ENCODE assay signal across 26 cellular contexts in genomic region chr3:107561980-107562379, GRCh38. TPM values are rescaled to one million over a fixed set of nuclear protein-coding genes. Genes with fewer than 3 reads are reported as not detected.
DNase-seq lines count a peak whose midpoint lies in the region; ATAC-seq and TF ChIP-seq lines count a peak whose summit lies in the region.
"Had no signal": no experiment of that assay in that cellular context is flagged by ENCODE, and none has a peak within 500 bp of the region (broad histone marks: within the 10 kb centered on the region; RNA-seq: fewer than 3 reads in every experiment).

No MANE protein-coding gene starts in this region.

- H3K4me1 ChIP-seq in HEK293 (ENCODE audit: control insufficient read depth, insufficient read depth, low read length) (peaks cover 2% of the 10 kb centered on the region; the same call in 1 of the 2 replicates), HAP-1 (peaks cover 9% of the 10 kb centered on the region), left ventricle myocardium inferior (peaks cover 6% of the 10 kb centered on the region)
- H3K4me1 ChIP-seq: left lung had no signal

- no peak overlapping the region for H3K27ac ChIP-seq in HEK293 (ENCODE audit: extremely low read depth, low read depth, low read length)
- no peak overlapping the region for H3K27ac ChIP-seq in left ventricle myocardium inferior (replicated peaks)
- H3K27ac ChIP-seq: body of pancreas, left lung, neutrophil, testis had no signal

- H3K36me3 ChIP-seq in HEK293 (ENCODE audit: control insufficient read depth in 2 of 2, insufficient read depth in 1 of 2, low read length in 2 of 2) (no peaks in the 10 kb centered on the region; a peak in 1 of 3 replicates), HAP-1 (replicated peaks) (no peaks in the 10 kb centered on the region), left ventricle myocardium inferior (no peaks in the 10 kb centered on the region)
- H3K36me3 ChIP-seq: left lung had no signal

- H3K4me3 ChIP-seq in AG10803 (ENCODE audit: low read length) (no peak overlapping the region), HEK293 (ENCODE audit: low read depth, low read length) (no peak overlapping the region), HAP-1 (no peak overlapping the region), left ventricle myocardium inferior (no peak overlapping the region)
- H3K4me3 ChIP-seq: body of pancreas, dorsolateral prefrontal cortex, left lung, testis had no signal

- H3K9me3 ChIP-seq in HEK293 (ENCODE audit: control insufficient read depth, insufficient read depth, low read depth, low read length) (no peaks in the 10 kb centered on the region), HAP-1 (no peaks in the 10 kb centered on the region), left ventricle myocardium inferior (replicated peaks) (no peaks in the 10 kb centered on the region)
- H3K9me3 ChIP-seq: body of pancreas, left lung, neutrophil, testis had no signal

- CTCF ChIA-PET in HEK293 (lab: Yijun Ruan, JAX) = no interaction called here

- TF ChIP-seq CTCF in AG10803 (conservative IDR thresholded peaks at IDR 0.05; ENCODE audit: low read length) = no peak
- TF ChIP-seq CTCF in HEK293 (tag by site-specific recombination; IDR thresholded peaks at IDR 0.05) = no peak
- no peak for TF ChIP-seq CTCF in left ventricle myocardium inferior (IDR thresholded peaks at IDR 0.05; ENCODE audit: borderline replicate concordance)

- POLR2A ChIA-PET in HEK293 (lab: Yijun Ruan, JAX) = no interaction called here

- in situ Hi-C loops in HAP-1 (cut with MboI; ENCODE audit: low sequenced_read_pairs) = no loop called here

- intact Hi-C loops in left ventricle myocardium inferior (cut with micrococcal nuclease) = no loop called here

- DNase-seq in AG10803 (ENCODE audit: low read depth) (peak; percentile 5), amniotic epithelial cell (ENCODE audit: low read depth) (peak; percentile 21), fibroblast of peridontal ligament (ENCODE audit: extremely low read depth) (peak; percentile 74), HAP-1 (ENCODE audit: low spot score in 2 of 2) (no peak), MV-4-11 (lab: John Stamatoyannopoulos, UW) (no peak), left ventricle myocardium inferior (no peak)
- DNase-seq: activated B cell treated with CpG ODN at 0.5 μM for 24 hours; activated CD4-positive, alpha-beta T cell treated with anti-CD3 and anti-CD28 coated beads, Interleukin-2, amount 50 U/mL, for 1 hour; activated gamma-delta T cell treated with Interleukin-2 at 50 U/mL for 16 hours; activated T-cell treated with anti-CD3 and anti-CD28 coated beads, Interleukin-2, amount 50 U/mL, for 24 hours; AML-193; body of pancreas; CD4-positive, CD25-positive, alpha-beta regulatory T cell; dorsolateral prefrontal cortex; KBM-7; left lung; NCI-H1105; NCI-H1930; OCI-M1; posterior cingulate gyrus; right cardiac atrium; stimulated activated CD4-positive, alpha-beta T cell treated with anti-CD3 and anti-CD28 coated beads, Interleukin-1b, Interleukin-23, amount 100 ng/mL, for 48 hours; testis had no signal

- no peak for ATAC-seq in GM18907 (IDR thresholded peaks at IDR 0.05; ENCODE audit: unreplicated experiment)
- ATAC-seq: body of pancreas, left lung, right cardiac atrium had no signal

- H3K27me3 ChIP-seq in HAP-1 (ENCODE audit: low read depth) (no peaks in the 10 kb centered on the region), left ventricle myocardium inferior (ENCODE audit: low read depth) (no peaks in the 10 kb centered on the region)
- H3K27me3 ChIP-seq: body of pancreas, dorsolateral prefrontal cortex, left lung, neutrophil, testis had no signal

TF ChIP-seq in HEK293, 187 proteins besides CTCF, POLR2A, EP300 and RAD21:
- TF ChIP-seq SCRT1 (tag by site-specific recombination; IDR thresholded peaks at IDR 0.05; ENCODE audit: borderline replicate concordance) (peak; percentile 39; the same call in 1 of the 2 replicates), ZNF174 (tag by site-specific recombination; IDR thresholded peaks at IDR 0.05) (no peak), ZBTB26 (tag by site-specific recombination; optimal IDR thresholded peaks at IDR 0.05) (no peak), SCRT2 (tag by site-specific recombination; IDR thresholded peaks at IDR 0.05) (peak; percentile 82), SP3 (tag by site-specific recombination; IDR thresholded peaks at IDR 0.05) (no peak), PRDM6 (tag by site-specific recombination; IDR thresholded peaks at IDR 0.05) (0 out of 2 replicates have a peak, but pooled peaks have one; percentile 28)
TF ChIP-seq in HEK293: peak in this region for 3.

RNA-seq across cellular contexts. Expression of gene BBX, which starts 39.2 kb away (rescaled TPM):
- 41.3 TPM for total RNA-seq in left ventricle myocardium inferior

Comparison
In these comparisons a context has a peak if more than half of its experiments do, and no peak if none do; other contexts are left out.
1. DNase-seq: peak in AG10803 (single experiment), amniotic epithelial cell (single experiment) and fibroblast of peridontal ligament (single experiment); none in HAP-1 (0 of 2), MV-4-11 (single experiment) and left ventricle myocardium inferior (single experiment).